1 cellular context compared by ENCODE assay signal in genomic region chr5:58582411-58583393, GRCh38.
TF ChIP-seq lines count a peak whose summit lies in the region.

Gene RAB3C, plus strand, starts transcription at chr5:58583075. Its CDS starts 134 bp downstream, at chr5:58583209.

TF ChIP-seq in HepG2, 621 proteins besides CTCF, POLR2A, EP300 and RAD21 (continued from another document and continues in another):
- no peak for TF ChIP-seq ZBTB49 (CRISPR knock-in tag; IDR thresholded peaks at IDR 0.05; ENCODE audit: borderline replicate concordance)
- TF ChIP-seq ZNF883 (CRISPR knock-in tag; IDR thresholded peaks at IDR 0.05; ENCODE audit: not compliant biosample characterization) = peak; percentile 80
- TF ChIP-seq IRF2 (CRISPR knock-in tag; IDR thresholded peaks at IDR 0.05) = peak; percentile 82
- peak; percentile 78; the same call in 1 of the 2 replicates for TF ChIP-seq KDM5B (CRISPR knock-in tag; IDR thresholded peaks at IDR 0.05; ENCODE audit: borderline replicate concordance)
- TF ChIP-seq NFIB (CRISPR knock-in tag; IDR thresholded peaks at IDR 0.05; ENCODE audit: borderline replicate concordance) = no peak
- TF ChIP-seq ZBTB40 (IDR thresholded peaks at IDR 0.05) = no peak
- TF ChIP-seq ZBTB40 (CRISPR knock-in tag; IDR thresholded peaks at IDR 0.05) = peak; percentile 66
- TF ChIP-seq ELF4 (CRISPR knock-in tag; IDR thresholded peaks at IDR 0.05; ENCODE audit: borderline replicate concordance) = no peak
- TF ChIP-seq RXRB (CRISPR knock-in tag; IDR thresholded peaks at IDR 0.05; ENCODE audit: borderline replicate concordance) = 0 out of 2 replicates have a peak, but pooled peaks have one; percentile 27
- no peak for TF ChIP-seq ZNF564 (CRISPR knock-in tag; IDR thresholded peaks at IDR 0.05)
- TF ChIP-seq SMAD3 (CRISPR knock-in tag; IDR thresholded peaks at IDR 0.05) = peak; percentile 82; the same call in 1 of the 2 replicates
- TF ChIP-seq MXD4 (CRISPR knock-in tag; IDR thresholded peaks at IDR 0.05) = no peak
- peak; percentile 73; the same call in 1 of the 2 replicates for TF ChIP-seq BORCS8-MEF2B (CRISPR knock-in tag; IDR thresholded peaks at IDR 0.05)
- peak; percentile 85 to 95 for TF ChIP-seq REST (IDR thresholded peaks at IDR 0.05; ENCODE audit: borderline replicate concordance in 1 of 2, low read depth in 1 of 2, low read length in 2 of 2)
- TF ChIP-seq HMG20A (CRISPR knock-in tag; IDR thresholded peaks at IDR 0.05; ENCODE audit: borderline replicate concordance) = no peak
- 0 out of 2 replicates have a peak, but pooled peaks have one; percentile 48 for TF ChIP-seq HDAC2 (CRISPR knock-in tag; IDR thresholded peaks at IDR 0.05)
- TF ChIP-seq GABPB1 (CRISPR knock-in tag; IDR thresholded peaks at IDR 0.05) = peak; percentile 92
- peak; percentile 35; the same call in 1 of the 2 replicates for TF ChIP-seq HIVEP1 (CRISPR knock-in tag; IDR thresholded peaks at IDR 0.05)
- peak; percentile 25; the same call in 1 of the 2 replicates for TF ChIP-seq ZFP90 (CRISPR knock-in tag; IDR thresholded peaks at IDR 0.05; ENCODE audit: borderline replicate concordance)
- TF ChIP-seq HNF4A (CRISPR knock-in tag; IDR thresholded peaks at IDR 0.05) = no peak
- TF ChIP-seq MATR3 (CRISPR knock-in tag; IDR thresholded peaks at IDR 0.05) = no peak
- TF ChIP-seq KAT8 (CRISPR knock-in tag; IDR thresholded peaks at IDR 0.05) = peak; percentile 83; the same call in 1 of the 2 replicates
- peak; percentile 75; the same call in 1 of the 2 replicates for TF ChIP-seq EHMT2 (IDR thresholded peaks at IDR 0.05; ENCODE audit: borderline replicate concordance, low read depth, low read length)
- TF ChIP-seq NR2F6 (IDR thresholded peaks at IDR 0.05) = no peak
- peak; percentile 33; the same call in 1 of the 2 replicates for TF ChIP-seq NR2F6 (CRISPR knock-in tag; IDR thresholded peaks at IDR 0.05)
- TF ChIP-seq SOX5 (CRISPR knock-in tag; IDR thresholded peaks at IDR 0.05; ENCODE audit: borderline replicate concordance) = 0 out of 2 replicates have a peak, but pooled peaks have one; percentile 22
- no peak for TF ChIP-seq NFAT5 (CRISPR knock-in tag; IDR thresholded peaks at IDR 0.05)
